In the genomic region with DNA sequence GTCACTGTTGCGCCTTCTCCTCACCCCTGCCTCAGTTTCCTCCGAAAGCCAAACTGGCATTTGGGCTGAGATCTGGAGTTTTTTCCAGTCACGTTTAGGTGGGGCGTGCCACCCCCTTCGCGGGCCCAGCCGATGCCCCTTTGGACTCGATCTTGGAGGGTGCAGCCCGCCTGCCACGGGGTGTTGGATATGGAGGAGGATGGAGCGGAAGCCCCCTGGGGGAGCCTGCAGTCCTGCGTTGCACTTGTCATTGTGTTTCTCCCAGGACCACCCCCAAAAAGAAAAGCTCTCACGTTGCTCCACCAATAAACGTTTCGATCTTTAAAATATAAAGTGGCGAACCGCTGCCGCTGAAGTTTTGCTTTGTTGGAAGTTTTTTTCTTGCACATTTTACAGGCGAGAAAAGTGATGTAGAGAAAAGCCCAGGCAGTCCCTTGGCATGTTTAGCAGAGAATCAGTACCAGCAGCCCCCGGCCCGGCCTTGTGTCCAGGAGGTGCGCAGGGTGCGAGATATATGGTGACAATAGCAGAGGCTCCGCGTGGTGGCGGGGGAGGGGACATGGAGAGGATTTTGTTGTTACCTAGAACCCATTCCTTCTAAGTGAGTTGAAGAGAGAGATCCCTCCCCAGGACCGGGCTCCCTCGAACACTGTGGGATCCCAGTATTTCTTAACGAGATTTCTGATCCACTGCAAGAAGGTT, we compare ENCODE assay signal across 8 cellular contexts. TPM values are rescaled to one million over a fixed set of nuclear protein-coding genes. Genes with fewer than 3 reads are reported as not detected.
DNase-seq lines count a peak whose midpoint lies in the region; ATAC-seq and TF ChIP-seq lines count a peak whose summit lies in the region.

No MANE protein-coding gene starts in this region.

- peak overlapping the region; percentile 85 for H3K4me3 ChIP-seq in HEK293 (ENCODE audit: low read depth, low read length)
- peak overlapping the region; percentile 89 for H3K4me3 ChIP-seq in epithelial cell of esophagus (ENCODE audit: low read length)
- H3K4me3 ChIP-seq in neuron (ENCODE audit: low read length), result peak overlapping the region; percentile 88

- H3K4me1 Mint-ChIP-seq in T-helper 17 cell, result peaks cover 16% of the 10 kb centered on the region

- H3K9me3 ChIP-seq in HEK293 (ENCODE audit: control insufficient read depth, insufficient read depth, low read depth, low read length), result no peaks in the 10 kb centered on the region
- no peaks in the 10 kb centered on the region for H3K9me3 ChIP-seq in T-helper 17 cell (ENCODE audit: control insufficient read depth, low read length, poor library complexity, severe bottlenecking)
- no peaks in the 10 kb centered on the region for H3K9me3 ChIP-seq in neuron (ENCODE audit: low read length)

- peaks cover 2% of the 10 kb centered on the region for H3K36me3 Mint-ChIP-seq in T-helper 17 cell (ENCODE audit: low read depth)

- ATAC-seq in T-helper 17 cell (no peak), GM18909 (IDR thresholded peaks at IDR 0.05; ENCODE audit: poor library complexity, unreplicated experiment) (no peak), GM21825 (IDR thresholded peaks at IDR 0.05; ENCODE audit: unreplicated experiment) (no peak), GM19328 (IDR thresholded peaks at IDR 0.05; ENCODE audit: unreplicated experiment) (no peak)

- H3K36me3 ChIP-seq in HEK293 (ENCODE audit: control insufficient read depth in 2 of 2, insufficient read depth in 1 of 2, low read length in 2 of 2) (no peaks in the 10 kb centered on the region), neuron (ENCODE audit: insufficient read depth, low read length) (peaks cover under 1% of the 10 kb centered on the region)

- H3K27ac ChIP-seq in HEK293 (ENCODE audit: extremely low read depth, low read depth, low read length), result peak overlapping the region; percentile 74; the same call in 1 of the 2 replicates

- no peaks in the 10 kb centered on the region for H3K4me1 ChIP-seq in HEK293 (ENCODE audit: control insufficient read depth, insufficient read depth, low read length)
- peaks cover 14% of the 10 kb centered on the region for H3K4me1 ChIP-seq in neuron (ENCODE audit: insufficient read depth, low read length)

- no peak for DNase-seq in T-helper 17 cell
- DNase-seq in epithelial cell of esophagus (ENCODE audit: low read depth), result no peak
- DNase-seq in central memory CD4-positive, alpha-beta T cell, result no peak

- POLR2A ChIA-PET in HEK293 (lab: Yijun Ruan, JAX), result no interaction called here

- CTCF ChIA-PET in HEK293 (lab: Yijun Ruan, JAX), result interaction anchor here (0.6 to 3.4 kb wide), 5 partner anchors 17 to 324 kb away, joined by 3 to 25 read pairs (median 5); no protein-coding TSS in a partner anchor

- peaks cover 14% of the 10 kb centered on the region for H3K27me3 Mint-ChIP-seq in T-helper 17 cell

- peak overlapping the region; percentile 89 for H2AFZ ChIP-seq in neuron (ENCODE audit: low read depth, low read length)

- peak overlapping the region; percentile 21 for H3K27ac Mint-ChIP-seq in T-helper 17 cell

- no peaks in the 10 kb centered on the region for H3K27me3 ChIP-seq in neuron (ENCODE audit: insufficient read depth, low read length)

- H3K4me3 Mint-ChIP-seq in T-helper 17 cell, result peak overlapping the region; percentile 91

- TF ChIP-seq CTCF in HEK293 (tag by site-specific recombination; IDR thresholded peaks at IDR 0.05) (no peak), epithelial cell of esophagus (IDR thresholded peaks at IDR 0.05; ENCODE audit: insufficient read depth, low read depth, low read length, missing control alignments) (no peak)

TF ChIP-seq in HEK293, 187 proteins besides CTCF, POLR2A, EP300 and RAD21 (continues in another document):
- TF ChIP-seq ZNF335 (tag by site-specific recombination; conservative IDR thresholded peaks at IDR 0.05) (peak; percentile 82), ZBTB8A (tag by site-specific recombination; IDR thresholded peaks at IDR 0.05) (peak; percentile 35; the same call in 1 of the 2 replicates), ZNF140 (tag by site-specific recombination; IDR thresholded peaks at IDR 0.05) (no peak), ZBTB10 (tag by site-specific recombination; IDR thresholded peaks at IDR 0.05) (peak; percentile 67; the same call in 1 of the 2 replicates), ZNF701 (tag by site-specific recombination; IDR thresholded peaks at IDR 0.05) (no peak), FEZF1 (tag by site-specific recombination; IDR thresholded peaks at IDR 0.05) (no peak)
- TF ChIP-seq, protein P1, sequence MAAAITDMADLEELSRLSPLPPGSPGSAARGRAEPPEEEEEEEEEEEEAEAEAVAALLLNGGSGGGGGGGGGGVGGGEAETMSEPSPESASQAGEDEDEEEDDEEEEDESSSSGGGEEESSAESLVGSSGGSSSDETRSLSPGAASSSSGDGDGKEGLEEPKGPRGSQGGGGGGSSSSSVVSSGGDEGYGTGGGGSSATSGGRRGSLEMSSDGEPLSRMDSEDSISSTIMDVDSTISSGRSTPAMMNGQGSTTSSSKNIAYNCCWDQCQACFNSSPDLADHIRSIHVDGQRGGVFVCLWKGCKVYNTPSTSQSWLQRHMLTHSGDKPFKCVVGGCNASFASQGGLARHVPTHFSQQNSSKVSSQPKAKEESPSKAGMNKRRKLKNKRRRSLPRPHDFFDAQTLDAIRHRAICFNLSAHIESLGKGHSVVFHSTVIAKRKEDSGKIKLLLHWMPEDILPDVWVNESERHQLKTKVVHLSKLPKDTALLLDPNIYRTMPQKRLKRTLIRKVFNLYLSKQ (tag by site-specific recombination; IDR thresholded peaks at IDR 0.05; ENCODE audit: borderline replicate concordance), result no peak
- TF ChIP-seq, protein P2, sequence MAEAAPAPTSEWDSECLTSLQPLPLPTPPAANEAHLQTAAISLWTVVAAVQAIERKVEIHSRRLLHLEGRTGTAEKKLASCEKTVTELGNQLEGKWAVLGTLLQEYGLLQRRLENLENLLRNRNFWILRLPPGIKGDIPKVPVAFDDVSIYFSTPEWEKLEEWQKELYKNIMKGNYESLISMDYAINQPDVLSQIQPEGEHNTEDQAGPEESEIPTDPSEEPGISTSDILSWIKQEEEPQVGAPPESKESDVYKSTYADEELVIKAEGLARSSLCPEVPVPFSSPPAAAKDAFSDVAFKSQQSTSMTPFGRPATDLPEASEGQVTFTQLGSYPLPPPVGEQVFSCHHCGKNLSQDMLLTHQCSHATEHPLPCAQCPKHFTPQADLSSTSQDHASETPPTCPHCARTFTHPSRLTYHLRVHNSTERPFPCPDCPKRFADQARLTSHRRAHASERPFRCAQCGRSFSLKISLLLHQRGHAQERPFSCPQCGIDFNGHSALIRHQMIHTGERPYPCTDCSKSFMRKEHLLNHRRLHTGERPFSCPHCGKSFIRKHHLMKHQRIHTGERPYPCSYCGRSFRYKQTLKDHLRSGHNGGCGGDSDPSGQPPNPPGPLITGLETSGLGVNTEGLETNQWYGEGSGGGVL (tag by site-specific recombination; IDR thresholded peaks at IDR 0.05), result peak; percentile 88
- TF ChIP-seq, protein P3, sequence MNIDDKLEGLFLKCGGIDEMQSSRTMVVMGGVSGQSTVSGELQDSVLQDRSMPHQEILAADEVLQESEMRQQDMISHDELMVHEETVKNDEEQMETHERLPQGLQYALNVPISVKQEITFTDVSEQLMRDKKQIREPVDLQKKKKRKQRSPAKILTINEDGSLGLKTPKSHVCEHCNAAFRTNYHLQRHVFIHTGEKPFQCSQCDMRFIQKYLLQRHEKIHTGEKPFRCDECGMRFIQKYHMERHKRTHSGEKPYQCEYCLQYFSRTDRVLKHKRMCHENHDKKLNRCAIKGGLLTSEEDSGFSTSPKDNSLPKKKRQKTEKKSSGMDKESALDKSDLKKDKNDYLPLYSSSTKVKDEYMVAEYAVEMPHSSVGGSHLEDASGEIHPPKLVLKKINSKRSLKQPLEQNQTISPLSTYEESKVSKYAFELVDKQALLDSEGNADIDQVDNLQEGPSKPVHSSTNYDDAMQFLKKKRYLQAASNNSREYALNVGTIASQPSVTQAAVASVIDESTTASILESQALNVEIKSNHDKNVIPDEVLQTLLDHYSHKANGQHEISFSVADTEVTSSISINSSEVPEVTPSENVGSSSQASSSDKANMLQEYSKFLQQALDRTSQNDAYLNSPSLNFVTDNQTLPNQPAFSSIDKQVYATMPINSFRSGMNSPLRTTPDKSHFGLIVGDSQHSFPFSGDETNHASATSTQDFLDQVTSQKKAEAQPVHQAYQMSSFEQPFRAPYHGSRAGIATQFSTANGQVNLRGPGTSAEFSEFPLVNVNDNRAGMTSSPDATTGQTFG (tag by site-specific recombination; IDR thresholded peaks at IDR 0.05; ENCODE audit: borderline replicate concordance), result no peak

RNA-seq across cellular contexts. Expression of gene F2R, which starts 0.7 kb away (rescaled TPM):
- total RNA-seq in T-helper 17 cell, result 10 to 100 TPM in 1 of 2 donors, 1 to 10 TPM in 1; 3.6 to 20.4 TPM
